Comparison of ENCODE assay signal across 19 cellular contexts in the genomic region with DNA sequence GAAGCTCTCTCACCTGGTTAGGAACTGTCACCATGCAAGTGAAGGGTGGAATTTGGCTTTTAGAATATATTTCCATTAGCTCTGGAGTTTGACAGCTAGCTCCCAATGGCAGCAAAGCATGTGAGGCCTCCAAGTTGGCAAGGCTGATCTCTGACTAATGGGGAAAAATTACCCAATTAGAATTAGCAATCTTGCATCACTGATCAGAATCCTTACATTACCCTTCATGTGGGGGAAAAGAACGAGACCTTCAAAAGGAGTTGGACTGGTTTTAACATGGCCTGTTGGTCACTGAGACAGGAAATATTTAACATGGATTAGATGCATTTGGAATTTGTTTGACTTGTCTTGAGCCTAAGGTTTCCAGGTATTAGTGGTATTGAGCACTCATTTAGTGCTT.
DNase-seq lines count a peak whose midpoint lies in the region; ATAC-seq and TF ChIP-seq lines count a peak whose summit lies in the region.
"Had no signal": no experiment of that assay in that cellular context is flagged by ENCODE, and none has a peak within 500 bp of the region (broad histone marks: within the 10 kb centered on the region; RNA-seq: fewer than 3 reads in every experiment).

No MANE protein-coding gene starts in this region.

- H3K27ac ChIP-seq in breast epithelium (no peak overlapping the region), foreskin keratinocyte (no peak overlapping the region)
- H3K27ac ChIP-seq: 22Rv1, BLaER1, C4-2B had no signal

- DNase-seq in MCF 10A (ENCODE audit: unreplicated experiment): peak; percentile 3
- no peak for DNase-seq in breast epithelium (ENCODE audit: low spot score in 2 of 2)
- DNase-seq in epithelial cell of esophagus (ENCODE audit: low read depth): peak; percentile 47
- DNase-seq in foreskin keratinocyte: peak; percentile 35 to 63
- no peak for DNase-seq in activated T-cell treated with anti-CD3 and anti-CD28 coated beads, Interleukin-2, amount 50 U/mL, for 4 hours
- DNase-seq in activated CD4-positive, alpha-beta T cell treated with anti-CD3 and anti-CD28 coated beads, Interleukin-2, amount 50 U/mL, for 1 hour: no peak
- no peak for DNase-seq in stimulated activated effector memory CD8-positive, alpha-beta T cell treated with anti-CD3 and anti-CD28 coated beads, Interleukin-12 subunit alpha, Interleukin-12 subunit beta, amount 100 ng/mL, for 72 hours (ENCODE audit: low spot score in 2 of 2)
- DNase-seq: Caco-2; CD4-positive, CD25-positive, alpha-beta regulatory T cell; CD8-positive, alpha-beta T cell; DMS153; DND-41; H9 had no signal

- H3K4me1 ChIP-seq in breast epithelium (no peaks in the 10 kb centered on the region), foreskin keratinocyte (peaks cover 5% of the 10 kb centered on the region)
- H3K4me1 ChIP-seq: BLaER1, Caco-2 had no signal

- TF ChIP-seq CTCF in MCF 10A (IDR thresholded peaks at IDR 0.05; ENCODE audit: unreplicated experiment) (no peak), breast epithelium (IDR thresholded peaks at IDR 0.05) (no peak), epithelial cell of esophagus (IDR thresholded peaks at IDR 0.05; ENCODE audit: insufficient read depth, low read depth, low read length, missing control alignments) (no peak), foreskin keratinocyte (conservative IDR thresholded peaks at IDR 0.05) (no peak)

- H3K9me3 ChIP-seq in breast epithelium: no peaks in the 10 kb centered on the region
- H3K9me3 ChIP-seq: BLaER1, Caco-2 had no signal

- CTCF ChIA-PET in MCF 10A (lab: Yijun Ruan, JAX): no interaction called here

- POLR2A ChIA-PET in MCF 10A (lab: Yijun Ruan, JAX): interaction anchor here (0.6 kb wide), 1 partner anchor 63 kb away, joined by 4 read pairs; no protein-coding TSS in a partner anchor

- H3K36me3 ChIP-seq in breast epithelium: no peaks in the 10 kb centered on the region
- H3K36me3 ChIP-seq: BLaER1 had no signal

- peaks cover 11% of the 10 kb centered on the region for H3K4me1 Mint-ChIP-seq in MCF 10A (ENCODE audit: insufficient read depth, unreplicated experiment)
- no peaks in the 10 kb centered on the region for H3K4me1 Mint-ChIP-seq in activated T-cell treated with anti-CD3 and anti-CD28 coated beads, Interleukin-2, amount 50 U/mL, for 4 hours (ENCODE audit: low read depth)
- H3K4me1 Mint-ChIP-seq in stimulated activated effector memory CD8-positive, alpha-beta T cell treated with anti-CD3 and anti-CD28 coated beads, Interleukin-12 subunit alpha, Interleukin-12 subunit beta, amount 100 ng/mL, for 72 hours: no peaks in the 10 kb centered on the region
- H3K4me1 Mint-ChIP-seq: B cell; CD4-positive, CD25-positive, alpha-beta regulatory T cell had no signal

- H3K27ac Mint-ChIP-seq in MCF 10A (ENCODE audit: low read depth, unreplicated experiment): no peak overlapping the region
- no peak overlapping the region for H3K27ac Mint-ChIP-seq in stimulated activated effector memory CD8-positive, alpha-beta T cell treated with anti-CD3 and anti-CD28 coated beads, Interleukin-12 subunit alpha, Interleukin-12 subunit beta, amount 100 ng/mL, for 72 hours
- H3K27ac Mint-ChIP-seq: B cell; CD4-positive, CD25-positive, alpha-beta regulatory T cell; CD8-positive, alpha-beta T cell; GM23338; H9 had no signal

- H3K4me3 ChIP-seq in breast epithelium (no peak overlapping the region), epithelial cell of esophagus (ENCODE audit: low read length) (no peak overlapping the region)
- H3K4me3 ChIP-seq: BLaER1, GM23338 had no signal

- ATAC-seq in foreskin keratinocyte: no peak
- ATAC-seq in activated T-cell treated with anti-CD3 and anti-CD28 coated beads, Interleukin-2, amount 50 U/mL, for 4 hours: no peak
- no peak for ATAC-seq in stimulated activated effector memory CD8-positive, alpha-beta T cell treated with anti-CD3 and anti-CD28 coated beads, Interleukin-12 subunit alpha, Interleukin-12 subunit beta, amount 100 ng/mL, for 72 hours
- ATAC-seq: CD8-positive, alpha-beta T cell; GM23338; HCT116 had no signal

- no peaks in the 10 kb centered on the region for H3K36me3 Mint-ChIP-seq in MCF 10A (ENCODE audit: insufficient read depth, unreplicated experiment)
- no peaks in the 10 kb centered on the region for H3K36me3 Mint-ChIP-seq in activated T-cell treated with anti-CD3 and anti-CD28 coated beads, Interleukin-2, amount 50 U/mL, for 4 hours (ENCODE audit: insufficient read depth)
- no peaks in the 10 kb centered on the region for H3K36me3 Mint-ChIP-seq in stimulated activated effector memory CD8-positive, alpha-beta T cell treated with anti-CD3 and anti-CD28 coated beads, Interleukin-12 subunit alpha, Interleukin-12 subunit beta, amount 100 ng/mL, for 72 hours
- H3K36me3 Mint-ChIP-seq: CD4-positive, CD25-positive, alpha-beta regulatory T cell; CD8-positive, alpha-beta T cell had no signal

- H3K27me3 ChIP-seq in breast epithelium (no peaks in the 10 kb centered on the region), foreskin keratinocyte (no peaks in the 10 kb centered on the region)
- H3K27me3 ChIP-seq: BLaER1 had no signal

- intact Hi-C loops in MCF 10A (cut with micrococcal nuclease) (no loop called here), breast epithelium (cut with DNase I; ENCODE audit: low total_unique reads) (no loop called here)

- no TSS peak for BruUV-seq in MCF 10A (replicated peaks; lab: Mats Ljungman, UMichigan)

- no peaks in the 10 kb centered on the region for H3K27me3 Mint-ChIP-seq in MCF 10A (ENCODE audit: insufficient read depth, unreplicated experiment)
- no peaks in the 10 kb centered on the region for H3K27me3 Mint-ChIP-seq in activated T-cell treated with anti-CD3 and anti-CD28 coated beads, Interleukin-2, amount 50 U/mL, for 4 hours (ENCODE audit: low read depth)

- TF ChIP-seq POLR2A in breast epithelium (IDR thresholded peaks at IDR 0.05): no peak

- no peak overlapping the region for H3K4me3 Mint-ChIP-seq in MCF 10A (ENCODE audit: unreplicated experiment)
- no peak overlapping the region for H3K4me3 Mint-ChIP-seq in activated T-cell treated with anti-CD3 and anti-CD28 coated beads, Interleukin-2, amount 50 U/mL, for 4 hours
- no peak overlapping the region for H3K4me3 Mint-ChIP-seq in stimulated activated effector memory CD8-positive, alpha-beta T cell treated with anti-CD3 and anti-CD28 coated beads, Interleukin-12 subunit alpha, Interleukin-12 subunit beta, amount 100 ng/mL, for 72 hours
- H3K4me3 Mint-ChIP-seq: B cell; CD4-positive, CD25-positive, alpha-beta regulatory T cell; CD8-positive, alpha-beta T cell; GM23338; H9 had no signal

- no peaks in the 10 kb centered on the region for H3K9me3 Mint-ChIP-seq in MCF 10A (ENCODE audit: unreplicated experiment)
- H3K9me3 Mint-ChIP-seq in activated T-cell treated with anti-CD3 and anti-CD28 coated beads, Interleukin-2, amount 50 U/mL, for 4 hours: peaks cover 3% of the 10 kb centered on the region
- peaks cover 2% of the 10 kb centered on the region for H3K9me3 Mint-ChIP-seq in stimulated activated effector memory CD8-positive, alpha-beta T cell treated with anti-CD3 and anti-CD28 coated beads, Interleukin-12 subunit alpha, Interleukin-12 subunit beta, amount 100 ng/mL, for 72 hours
- H3K9me3 Mint-ChIP-seq: CD8-positive, alpha-beta T cell had no signal

Comparison
In these comparisons a context has a peak if more than half of its experiments do, and no peak if none do; other contexts are left out.
1. DNase-seq: peak in MCF 10A (single experiment), epithelial cell of esophagus (single experiment) and foreskin keratinocyte (2 of 2); none in breast epithelium (0 of 2), activated T-cell treated with anti-CD3 and anti-CD28 coated beads, Interleukin-2, amount 50 U/mL, for 4 hours (single experiment), activated CD4-positive, alpha-beta T cell treated with anti-CD3 and anti-CD28 coated beads, Interleukin-2, amount 50 U/mL, for 1 hour (single experiment) and stimulated activated effector memory CD8-positive, alpha-beta T cell treated with anti-CD3 and anti-CD28 coated beads, Interleukin-12 subunit alpha, Interleukin-12 subunit beta, amount 100 ng/mL, for 72 hours (0 of 2).